In genomic region chr4:1293531-1293941, GRCh38 we compare ENCODE assay signal across 1 cellular context.
TF ChIP-seq lines count a peak whose summit lies in the region.

No MANE protein-coding gene starts in this region.

TF ChIP-seq in WTC11, 78 proteins besides CTCF, POLR2A, EP300 and RAD21 (continued from another document):
- TF ChIP-seq, protein P1, sequence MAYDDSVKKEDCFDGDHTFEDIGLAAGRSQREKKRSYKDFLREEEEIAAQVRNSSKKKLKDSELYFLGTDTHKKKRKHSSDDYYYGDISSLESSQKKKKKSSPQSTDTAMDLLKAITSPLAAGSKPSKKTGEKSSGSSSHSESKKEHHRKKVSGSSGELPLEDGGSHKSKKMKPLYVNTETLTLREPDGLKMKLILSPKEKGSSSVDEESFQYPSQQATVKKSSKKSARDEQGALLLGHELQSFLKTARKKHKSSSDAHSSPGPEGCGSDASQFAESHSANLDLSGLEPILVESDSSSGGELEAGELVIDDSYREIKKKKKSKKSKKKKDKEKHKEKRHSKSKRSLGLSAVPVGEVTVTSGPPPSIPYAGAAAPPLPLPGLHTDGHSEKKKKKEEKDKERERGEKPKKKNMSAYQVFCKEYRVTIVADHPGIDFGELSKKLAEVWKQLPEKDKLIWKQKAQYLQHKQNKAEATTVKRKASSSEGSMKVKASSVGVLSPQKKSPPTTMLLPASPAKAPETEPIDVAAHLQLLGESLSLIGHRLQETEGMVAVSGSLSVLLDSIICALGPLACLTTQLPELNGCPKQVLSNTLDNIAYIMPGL (CRISPR knock-in tag; IDR thresholded peaks at IDR 0.05) = no peak
- TF ChIP-seq OVOL2 (CRISPR knock-in tag; IDR thresholded peaks at IDR 0.05; ENCODE audit: borderline replicate concordance) (no peak), ZNF512 (CRISPR knock-in tag; IDR thresholded peaks at IDR 0.05; ENCODE audit: borderline replicate concordance) (no peak), IRF2 (CRISPR knock-in tag; IDR thresholded peaks at IDR 0.05; ENCODE audit: borderline replicate concordance, low read depth) (no peak), NFYB (CRISPR knock-in tag; conservative IDR thresholded peaks at IDR 0.05; ENCODE audit: low read depth) (no peak), GABPB1 (CRISPR knock-in tag; IDR thresholded peaks at IDR 0.05) (no peak), CBFB (CRISPR knock-in tag; IDR thresholded peaks at IDR 0.05; ENCODE audit: low read depth) (no peak), MYBL2 (CRISPR knock-in tag; IDR thresholded peaks at IDR 0.05) (no peak)
